In genomic region chr17:61396586-61397085, GRCh38 we compare ENCODE assay signal across 14 cellular contexts. TPM values are rescaled to one million over a fixed set of nuclear protein-coding genes. Genes with fewer than 3 reads are reported as not detected.
A peak's percentile ranks its signal among the peaks of the same experiment; 100 is the strongest.
DNase-seq lines count a peak whose midpoint lies in the region; ATAC-seq and TF ChIP-seq lines count a peak whose summit lies in the region.
"Had no signal": no experiment of that assay in that cellular context is flagged by ENCODE, and none has a peak within 500 bp of the region (broad histone marks: within the 10 kb centered on the region; RNA-seq: fewer than 3 reads in every experiment).

No MANE protein-coding gene starts in this region.

- peak overlapping the region; percentile 25 for H3K4me3 Mint-ChIP-seq in natural killer cell
- H3K4me3 Mint-ChIP-seq in natural killer cell treated with Interleukin-12 subunit alpha and Interleukin-12 subunit beta and Interleukin-15 and Interleukin-18, amount 100 ng/mL, for 72 hours = no peak overlapping the region
- H3K4me3 Mint-ChIP-seq: T-helper 17 cell had no signal

- H3K9me3 ChIP-seq in right cardiac atrium (ENCODE audit: control insufficient read depth, low read length) (no peaks in the 10 kb centered on the region), prostate gland (no peaks in the 10 kb centered on the region)

- H3K27me3 ChIP-seq in right cardiac atrium (ENCODE audit: control insufficient read depth, insufficient read depth) (no peaks in the 10 kb centered on the region), prostate gland (replicated peaks; ENCODE audit: insufficient read depth) (peaks cover 3% of the 10 kb centered on the region)

- intact Hi-C loops in natural killer cell (cut with micrococcal nuclease) (no loop called here), right cardiac atrium (cut with DNase I) (loop anchor here (10.0 kb wide), 4 partner anchors 142 to 672 kb away; no protein-coding TSS in a partner anchor), prostate gland (cut with DNase I) (loop anchor here (10.0 kb wide), 3 partner anchors 192 to 672 kb away; no protein-coding TSS in a partner anchor)

- H3K27ac Mint-ChIP-seq in natural killer cell = no peak overlapping the region
- H3K27ac Mint-ChIP-seq in natural killer cell treated with Interleukin-12 subunit alpha and Interleukin-12 subunit beta and Interleukin-15 and Interleukin-18, amount 100 ng/mL, for 72 hours = no peak overlapping the region
- H3K27ac Mint-ChIP-seq: T-helper 17 cell had no signal

- ATAC-seq in natural killer cell (no peak), right cardiac atrium (no peak)
- no peak for ATAC-seq in natural killer cell treated with Interleukin-12 subunit alpha and Interleukin-12 subunit beta and Interleukin-15 and Interleukin-18, amount 100 ng/mL, for 72 hours
- ATAC-seq: T-helper 17 cell had no signal

- in situ Hi-C loops in GM13977 (cut with MboI; ENCODE audit: low pct_unique_long_range_greater_than_20kb, low sequenced_read_pairs, unreplicated experiment) = loop anchor here (10.0 kb wide), 2 partner anchors 58 to 672 kb away; partner anchors contain the start of gene TBX4

- no peaks in the 10 kb centered on the region for H3K36me3 ChIP-seq in prostate gland

- H3K9me3 Mint-ChIP-seq in natural killer cell = no peaks in the 10 kb centered on the region
- no peaks in the 10 kb centered on the region for H3K9me3 Mint-ChIP-seq in natural killer cell treated with Interleukin-12 subunit alpha and Interleukin-12 subunit beta and Interleukin-15 and Interleukin-18, amount 100 ng/mL, for 72 hours

- peaks cover 27 to 29% of the 10 kb centered on the region in 2 donors for H3K27me3 Mint-ChIP-seq in natural killer cell (ENCODE audit: low read depth in 2 of 2)
- peaks cover 22 to 27% of the 10 kb centered on the region in 2 donors for H3K27me3 Mint-ChIP-seq in natural killer cell treated with Interleukin-12 subunit alpha and Interleukin-12 subunit beta and Interleukin-15 and Interleukin-18, amount 100 ng/mL, for 72 hours

- H3K4me3 ChIP-seq in right cardiac atrium (ENCODE audit: low read length) = peak overlapping the region; percentile 84
- H3K4me3 ChIP-seq in prostate gland = peak overlapping the region; percentile 37 to 45

- H3K36me3 Mint-ChIP-seq in natural killer cell = no peaks in the 10 kb centered on the region
- no peaks in the 10 kb centered on the region for H3K36me3 Mint-ChIP-seq in natural killer cell treated with Interleukin-12 subunit alpha and Interleukin-12 subunit beta and Interleukin-15 and Interleukin-18, amount 100 ng/mL, for 72 hours

- WGBS in right cardiac atrium = 5% methylated on average over 46 of the region's 46 CpGs
- WGBS in prostate gland = 9% methylated on average over 32 of the region's 46 CpGs

- no peak for TF ChIP-seq POLR2A in prostate gland (IDR thresholded peaks at IDR 0.05)

- DNase-seq in natural killer cell (no peak), right cardiac atrium (peak in 1 of 3 donors; percentile 64), prostate gland (ENCODE audit: low spot score) (no peak), LoVo (ENCODE audit: low spot score) (no peak), NCI-H446 treated with DMSO at 0.1 percent for 48 hours (lab: John Stamatoyannopoulos, UW) (no peak), GM13977 (ENCODE audit: low spot score) (no peak)
- DNase-seq in natural killer cell treated with Interleukin-12 subunit alpha and Interleukin-12 subunit beta and Interleukin-15 and Interleukin-18, amount 100 ng/mL, for 72 hours (ENCODE audit: low spot score) = no peak
- no peak for DNase-seq in central memory CD4-positive, alpha-beta T cell
- DNase-seq: cerebellar nuclear complex, HCEC 1CT, hippocampal formation, nucleus accumbens, T-helper 17 cell had no signal

- H3K4me1 ChIP-seq in right cardiac atrium (ENCODE audit: control insufficient read depth, insufficient read depth, low read length) = no peaks in the 10 kb centered on the region
- peaks cover 12% of the 10 kb centered on the region for H3K4me1 ChIP-seq in prostate gland (replicated peaks)

- TF ChIP-seq CTCF in natural killer cell (IDR thresholded peaks at IDR 0.05) = no peak
- no peak for TF ChIP-seq CTCF in prostate gland (IDR thresholded peaks at IDR 0.05)
- no peak for TF ChIP-seq CTCF in GM13977 (IDR thresholded peaks at IDR 0.05; ENCODE audit: extremely low read depth, insufficient read depth, missing control alignments)

- H3K27ac ChIP-seq in right cardiac atrium (ENCODE audit: low read length) (no peak overlapping the region), prostate gland (peak overlapping the region; percentile 79 to 84)

- H3K4me1 Mint-ChIP-seq in natural killer cell = peaks cover 5% of the 10 kb centered on the region in 2 donors
- peaks cover 6 to 18% of the 10 kb centered on the region in 2 donors for H3K4me1 Mint-ChIP-seq in natural killer cell treated with Interleukin-12 subunit alpha and Interleukin-12 subunit beta and Interleukin-15 and Interleukin-18, amount 100 ng/mL, for 72 hours (ENCODE audit: low read depth in 2 of 2)

RNA-seq across cellular contexts. Expression of gene TBX2, which starts 3.0 kb away (rescaled TPM):
- under 1 TPM in 2 of 3 donors, not detected in 1; 0.09 to 0.23 TPM for total RNA-seq in natural killer cell
- under 1 TPM in 1 of 2 donors, not detected in 1; 0.08 TPM for total RNA-seq in natural killer cell treated with Interleukin-12 subunit alpha and Interleukin-12 subunit beta and Interleukin-15 and Interleukin-18, amount 100 ng/mL, for 72 hours
- total RNA-seq in right cardiac atrium = 10 to 100 TPM in 2 of 4 donors, 1 to 10 TPM in 2; 5.9 to 12.4 (median 8.1) TPM
- polyA plus RNA-seq in right cardiac atrium = 9.5 TPM
- total RNA-seq in prostate gland = 10 to 100 TPM in 1 of 2 donors, 1 to 10 TPM in 1; 9.2 to 34.1 TPM
- total RNA-seq: A673 had no signal

RNA-seq across cellular contexts. Expression of gene TBX4, which starts 55.6 kb away (rescaled TPM):
- not detected for total RNA-seq in natural killer cell
- total RNA-seq in natural killer cell treated with Interleukin-12 subunit alpha and Interleukin-12 subunit beta and Interleukin-15 and Interleukin-18, amount 100 ng/mL, for 72 hours = not detected
- not detected for total RNA-seq in right cardiac atrium
- 0.11 TPM for polyA plus RNA-seq in right cardiac atrium
- total RNA-seq in prostate gland = 1 to 10 TPM; 3.5 to 5.0 TPM
- total RNA-seq: A673, T-helper 17 cell had no signal

Comparison
In these comparisons a context has a peak if more than half of its experiments do, and no peak if none do; other contexts are left out.
1. RNA of gene TBX2, which starts 3.0 kb away (total RNA-seq): 9.2 to 34.1 TPM in prostate gland and 5.9 to 12.4 TPM in right cardiac atrium; 0.09 to 0.23 TPM in natural killer cell and 0.08 TPM in natural killer cell treated with Interleukin-12 subunit alpha and Interleukin-12 subunit beta and Interleukin-15 and Interleukin-18, amount 100 ng/mL, for 72 hours; every median in the first group is over 4 times any median in the second.